9 cellular contexts compared by ENCODE assay signal in the genomic region with DNA sequence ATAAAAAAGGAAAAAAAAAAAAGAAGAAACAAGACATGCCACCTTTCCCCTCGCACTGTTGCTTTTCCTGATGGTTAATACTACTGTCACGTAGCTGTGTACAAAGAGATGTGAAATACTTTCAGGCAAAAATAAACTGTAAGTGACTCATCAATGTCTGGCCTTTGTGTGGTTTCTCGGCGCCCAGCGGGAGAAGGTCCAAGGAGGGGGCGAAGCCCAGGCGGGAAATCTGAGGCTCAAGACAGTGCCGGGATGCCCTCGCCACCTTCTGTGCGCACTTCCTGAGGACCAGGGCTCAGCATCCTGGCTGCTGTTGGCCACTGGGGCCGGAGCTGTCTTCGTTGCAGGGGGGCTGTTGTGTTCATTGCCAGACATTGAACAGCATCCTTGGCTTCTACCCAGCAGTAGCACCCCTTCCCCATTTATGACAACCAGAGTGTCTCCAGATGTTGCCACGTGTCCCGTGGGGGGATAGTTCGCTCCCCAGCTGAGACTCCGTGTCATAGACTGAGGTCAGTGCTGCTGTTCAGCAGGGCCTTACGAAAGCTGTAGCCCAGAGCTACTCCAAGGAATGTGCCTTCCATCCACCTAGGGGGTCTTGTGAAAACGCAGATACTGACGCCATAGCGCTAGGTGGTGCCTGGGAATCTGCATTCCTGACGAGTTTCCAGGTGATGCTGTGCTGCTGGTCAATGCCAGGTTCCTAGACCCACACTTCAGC.
DNase-seq lines count a peak whose midpoint lies in the region; ATAC-seq and TF ChIP-seq lines count a peak whose summit lies in the region.
"Had no signal": no experiment of that assay in that cellular context is flagged by ENCODE, and none has a peak within 500 bp of the region (broad histone marks: within the 10 kb centered on the region; RNA-seq: fewer than 3 reads in every experiment).

No MANE protein-coding gene starts in this region.

- H3K4me1 Mint-ChIP-seq in HFFc6 (ENCODE audit: low read depth): peaks cover 21% of the 10 kb centered on the region
- peaks cover 22% of the 10 kb centered on the region for H3K4me1 Mint-ChIP-seq in activated CD4-positive, alpha-beta T cell treated with anti-CD3 and anti-CD28 coated beads, Interleukin-2, amount 10 ng/mL, durations not matched to agents 24 days and 14 days

- no peak for ATAC-seq in GM21737 (IDR thresholded peaks at IDR 0.05; ENCODE audit: unreplicated experiment)

- H3K36me3 Mint-ChIP-seq in HFFc6 (ENCODE audit: low read depth): peaks cover 18% of the 10 kb centered on the region
- H3K36me3 Mint-ChIP-seq in activated CD4-positive, alpha-beta T cell treated with anti-CD3 and anti-CD28 coated beads, Interleukin-2, amount 10 ng/mL, durations not matched to agents 24 days and 14 days (ENCODE audit: low read depth): peaks cover 12% of the 10 kb centered on the region

- intact Hi-C loops in activated CD4-positive, alpha-beta T cell treated with anti-CD3 and anti-CD28 coated beads, Interleukin-2, amount 10 ng/mL, durations not matched to agents 24 days and 14 days (cut with micrococcal nuclease): no loop called here

- peaks cover 11% of the 10 kb centered on the region for H3K27me3 Mint-ChIP-seq in HFFc6 (ENCODE audit: insufficient read depth)
- H3K27me3 Mint-ChIP-seq in activated CD4-positive, alpha-beta T cell treated with anti-CD3 and anti-CD28 coated beads, Interleukin-2, amount 10 ng/mL, durations not matched to agents 24 days and 14 days: no peaks in the 10 kb centered on the region

- H3K4me3 Mint-ChIP-seq in HFFc6: peak overlapping the region; percentile 42; the same call in 1 of the 2 replicates
- H3K4me3 Mint-ChIP-seq in activated CD4-positive, alpha-beta T cell treated with anti-CD3 and anti-CD28 coated beads, Interleukin-2, amount 10 ng/mL, durations not matched to agents 24 days and 14 days: no peak overlapping the region

- peak overlapping the region; percentile 82 for H3K27ac Mint-ChIP-seq in HFFc6
- no peak overlapping the region for H3K27ac Mint-ChIP-seq in activated CD4-positive, alpha-beta T cell treated with anti-CD3 and anti-CD28 coated beads, Interleukin-2, amount 10 ng/mL, durations not matched to agents 24 days and 14 days

- DNase-seq in 8988T (peak; percentile 89), HFFc6 (peak; percentile 89), UCSD-AML1 (lab: John Stamatoyannopoulos, UW; ENCODE audit: unreplicated experiment) (peak; percentile 53), iPS-NIHi11 (ENCODE audit: low spot score) (peak; percentile 80), GM20000 (ENCODE audit: low spot score) (no peak), midbrain (lab: John Stamatoyannopoulos, UW) (no peak)
- no peak for DNase-seq in activated CD4-positive, alpha-beta T cell treated with anti-CD3 and anti-CD28 coated beads, Interleukin-2, amount 10 ng/mL, durations not matched to agents 24 days and 14 days
- DNase-seq: NCI-H146 had no signal

- no peaks in the 10 kb centered on the region for H3K9me3 Mint-ChIP-seq in HFFc6
- no peaks in the 10 kb centered on the region for H3K9me3 Mint-ChIP-seq in activated CD4-positive, alpha-beta T cell treated with anti-CD3 and anti-CD28 coated beads, Interleukin-2, amount 10 ng/mL, durations not matched to agents 24 days and 14 days

- no peak for TF ChIP-seq CTCF in HFFc6 (IDR thresholded peaks at IDR 0.05)
- no peak for TF ChIP-seq CTCF in GM20000 (IDR thresholded peaks at IDR 0.05; ENCODE audit: extremely low read depth, missing control alignments)

Comparison
In these comparisons a context has a peak if more than half of its experiments do, and no peak if none do; other contexts are left out.
1. DNase-seq: peak in 8988T (single experiment), HFFc6 (single experiment), UCSD-AML1 (single experiment) and iPS-NIHi11 (single experiment); none in GM20000 (single experiment), activated CD4-positive, alpha-beta T cell treated with anti-CD3 and anti-CD28 coated beads, Interleukin-2, amount 10 ng/mL, durations not matched to agents 24 days and 14 days (single experiment) and midbrain (single experiment).